8 cellular contexts compared by ENCODE assay signal in genomic region chr19:46416077-46416709, GRCh38. TPM values are rescaled to one million over a fixed set of nuclear protein-coding genes. Genes with fewer than 3 reads are reported as not detected.
DNase-seq lines count a peak whose midpoint lies in the region; ATAC-seq and TF ChIP-seq lines count a peak whose summit lies in the region.

No MANE protein-coding gene starts in this region.

- no peaks in the 10 kb centered on the region for H3K9me3 Mint-ChIP-seq in mesothelial cell of epicardium

- in situ Hi-C loops in KBM-7 (cut with MboI; ENCODE audit: low pct_unique_long_range_greater_than_20kb, low sequenced_read_pairs): no loop called here
- in situ Hi-C loops in transverse colon (cut with MboI; ENCODE audit: low pct_ligation_motif_present in 1 of 4, low pct_unique_long_range_greater_than_20kb in 1 of 4, low sequenced_read_pairs in 3 of 4): no loop called here

- 0 to 7% methylated on average over 7 to 30 of the region's 41 CpGs for whole genome bisulfite sequencing in transverse colon (ENCODE audit: low coverage in 1 of 2), 2 donors

- peaks cover 78% of the 10 kb centered on the region for H3K27me3 ChIP-seq in transverse colon

- TF ChIP-seq POLR2A in transverse colon (IDR thresholded peaks at IDR 0.05): no peak

- TF ChIP-seq CTCF in epithelial cell of esophagus (IDR thresholded peaks at IDR 0.05; ENCODE audit: insufficient read depth, low read depth, low read length, missing control alignments) (no peak), mesothelial cell of epicardium (IDR thresholded peaks at IDR 0.05; ENCODE audit: unreplicated experiment) (no peak), transverse colon (IDR thresholded peaks at IDR 0.05) (no peak)

- H3K27me3 Mint-ChIP-seq in mesothelial cell of epicardium (ENCODE audit: low read depth): no peaks in the 10 kb centered on the region

- no peak for TF ChIP-seq EP300 in transverse colon (IDR thresholded peaks at IDR 0.05; ENCODE audit: low read depth)

- H3K9me3 ChIP-seq in transverse colon: no peaks in the 10 kb centered on the region

- intact Hi-C loops in transverse colon (cut with DNase I; ENCODE audit: low total_unique reads): no loop called here

- H3K27ac ChIP-seq in transverse colon: peak overlapping the region; percentile 45 to 62 (median 54)

- peak overlapping the region; percentile 41 for H3K4me3 Mint-ChIP-seq in mesothelial cell of epicardium

- peaks cover 0 to 20% (median 16%) of the 10 kb centered on the region in 4 donors for H3K4me1 ChIP-seq in transverse colon

- DNase-seq in D341Med (ENCODE audit: low spot score): peak; percentile 96
- peak; percentile 78 for DNase-seq in KBM-7
- DNase-seq in SHP77 (lab: John Stamatoyannopoulos, UW): peak; percentile 62 to 84
- DNase-seq in epithelial cell of esophagus (ENCODE audit: low read depth): peak; percentile 60
- DNase-seq in mesothelial cell of epicardium (ENCODE audit: low spot score in 2 of 2, unreplicated experiment in 2 of 2): peak; percentile 95
- DNase-seq in transverse colon: peak; percentile 67
- DNase-seq in effector CD4-positive, alpha-beta T cell: no peak

- no peak for ATAC-seq in HG02763 (IDR thresholded peaks at IDR 0.05; ENCODE audit: unreplicated experiment)

- no peaks in the 10 kb centered on the region for H3K36me3 ChIP-seq in transverse colon

- peak overlapping the region; percentile 13 for H3K4me3 ChIP-seq in epithelial cell of esophagus (ENCODE audit: low read length)
- H3K4me3 ChIP-seq in transverse colon: peak overlapping the region in 3 of 4 donors; percentile 4 to 33 (median 22)

- peaks cover 4% of the 10 kb centered on the region for H3K36me3 Mint-ChIP-seq in mesothelial cell of epicardium

- peak overlapping the region; percentile 86 for H3K27ac Mint-ChIP-seq in mesothelial cell of epicardium

- H3K4me1 Mint-ChIP-seq in mesothelial cell of epicardium: peaks cover 41% of the 10 kb centered on the region

RNA-seq across cellular contexts. Expression of gene CCDC8, which starts 2.8 kb away (rescaled TPM):
- total RNA-seq in mesothelial cell of epicardium: 50.3 to 51.7 TPM (median 50.7 TPM) in 3 replicates
- total RNA-seq in transverse colon: 1 to 10 TPM in 3 of 4 donors, under 1 TPM in 1; 0.40 to 1.9 (median 1.2) TPM

RNA-seq across cellular contexts. Expression of gene PNMA8C, which starts 12.5 kb away (rescaled TPM):
- 0.49 to 0.79 TPM (median 0.73 TPM) in 3 replicates for total RNA-seq in mesothelial cell of epicardium
- total RNA-seq in transverse colon: not detected

RNA-seq across cellular contexts. Expression of gene PNMA8A, which starts 55.2 kb away (rescaled TPM):
- total RNA-seq in mesothelial cell of epicardium (25.8 to 27.4 TPM (median 25.9 TPM) in 3 replicates), transverse colon (under 1 TPM in 3 of 4 donors, not detected in 1; 0.20 to 0.68 (median 0.64) TPM)

Comparison
In these comparisons a context has a peak if more than half of its experiments do, and no peak if none do; other contexts are left out.
1. RNA of gene CCDC8, which starts 2.8 kb away (total RNA-seq): 50.3 to 51.7 TPM in mesothelial cell of epicardium; 0.40 to 1.9 TPM in transverse colon; every median in the first group is over 10 times any median in the second.
2. RNA of gene PNMA8A, which starts 55.2 kb away (total RNA-seq): 25.8 to 27.4 TPM in mesothelial cell of epicardium; 0.20 to 0.68 TPM in transverse colon; every median in the first group is over 10 times any median in the second.